Comparison of ENCODE assay signal across 10 cellular contexts in the genomic region with DNA sequence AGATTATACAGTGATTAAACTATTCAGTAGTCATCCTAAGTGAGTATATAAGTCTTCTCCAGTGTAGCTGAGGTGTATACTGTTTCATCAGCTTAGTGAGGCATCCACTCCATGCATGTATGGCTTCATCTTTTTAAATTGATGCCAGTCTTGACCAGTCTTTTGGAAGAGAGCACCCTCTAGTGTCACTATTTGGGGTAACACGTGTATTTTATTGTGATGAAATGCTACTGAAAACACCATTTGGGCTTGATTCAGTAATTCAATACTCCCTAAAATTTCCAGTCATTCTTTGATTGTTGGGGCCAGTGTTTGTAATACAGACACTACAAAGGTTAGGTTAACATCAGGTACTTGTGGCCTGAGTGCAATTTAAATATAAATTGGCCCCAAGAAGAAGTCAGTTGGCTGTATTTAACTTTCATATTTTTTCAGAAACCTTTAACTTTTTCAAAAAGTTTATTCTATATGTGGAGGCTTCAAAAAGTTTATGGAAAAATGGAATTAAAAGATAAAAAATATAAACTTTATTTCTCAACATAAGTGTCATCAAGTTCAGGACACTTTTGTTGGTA. TPM values are rescaled to one million over a fixed set of nuclear protein-coding genes. Genes with fewer than 3 reads are reported as not detected.
DNase-seq lines count a peak whose midpoint lies in the region; ATAC-seq and TF ChIP-seq lines count a peak whose summit lies in the region.
"Had no signal": no experiment of that assay in that cellular context is flagged by ENCODE, and none has a peak within 500 bp of the region (broad histone marks: within the 10 kb centered on the region; RNA-seq: fewer than 3 reads in every experiment).

No MANE protein-coding gene starts in this region.

- no peak for ATAC-seq in GM21825 (IDR thresholded peaks at IDR 0.05; ENCODE audit: unreplicated experiment)
- ATAC-seq in HG03571 (IDR thresholded peaks at IDR 0.05; ENCODE audit: unreplicated experiment) = no peak

- no peak overlapping the region for H3K4me3 ChIP-seq in HEK293 (ENCODE audit: low read depth, low read length)
- H3K4me3 ChIP-seq: skin epidermis had no signal

- no peak overlapping the region for H3K27ac Mint-ChIP-seq in immature natural killer cell
- H3K27ac Mint-ChIP-seq: T-helper 1 cell treated with Interleukin-12 subunit alpha and Interleukin-12 subunit beta and Interleukin-4 antibody, amounts not matched to agents 30 μg/mL and 1 μg/mL, for 36 hours had no signal

- CTCF ChIA-PET in HEK293 (lab: Yijun Ruan, JAX) = interaction anchor here (0.5 to 3.9 kb wide), 19 partner anchors 10 to 1663 kb away, joined by 3 to 21 read pairs (median 4); a partner anchor contains a TSS

- no peaks in the 10 kb centered on the region for H3K4me1 Mint-ChIP-seq in immature natural killer cell

- no peaks in the 10 kb centered on the region for H3K4me1 ChIP-seq in HEK293 (ENCODE audit: control insufficient read depth, insufficient read depth, low read length)

- H3K36me3 ChIP-seq in HEK293 (ENCODE audit: control insufficient read depth in 2 of 2, insufficient read depth in 1 of 2, low read length in 2 of 2) = no peaks in the 10 kb centered on the region; a peak in 1 of 3 replicates

- peaks cover 0 to 2% (median 0%) of the 10 kb centered on the region in 3 donors for H3K27me3 Mint-ChIP-seq in immature natural killer cell (ENCODE audit: low read depth in 3 of 3)

- H3K9me3 Mint-ChIP-seq in immature natural killer cell = peaks cover 0 to 10% (median 3%) of the 10 kb centered on the region in 6 donors
- H3K9me3 Mint-ChIP-seq: T-helper 1 cell treated with Interleukin-12 subunit alpha and Interleukin-12 subunit beta and Interleukin-4 antibody, amounts not matched to agents 30 μg/mL and 1 μg/mL, for 36 hours had no signal

- H3K9me3 ChIP-seq in HEK293 (ENCODE audit: control insufficient read depth, insufficient read depth, low read depth, low read length) = no peaks in the 10 kb centered on the region

- H3K36me3 Mint-ChIP-seq in immature natural killer cell = no peaks in the 10 kb centered on the region

- peak; percentile 37 for DNase-seq in DMS153 treated with DMSO at 0.1 percent for 48 hours (lab: John Stamatoyannopoulos, UW; ENCODE audit: unreplicated experiment)
- peak; percentile 73 for DNase-seq in NCI-H2107 treated with DMSO at 0.1 percent for 48 hours (lab: John Stamatoyannopoulos, UW; ENCODE audit: unreplicated experiment)
- peak; percentile 55 for DNase-seq in astrocyte of the hippocampus (ENCODE audit: low read depth, low spot score)
- DNase-seq in kidney tubule cell (ENCODE audit: low spot score) = peak; percentile 62
- DNase-seq in immature natural killer cell = no peak

- no peak overlapping the region for H3K4me3 Mint-ChIP-seq in immature natural killer cell
- H3K4me3 Mint-ChIP-seq: T-helper 1 cell treated with Interleukin-12 subunit alpha and Interleukin-12 subunit beta and Interleukin-4 antibody, amounts not matched to agents 30 μg/mL and 1 μg/mL, for 36 hours had no signal

- H3K27ac ChIP-seq in HEK293 (ENCODE audit: extremely low read depth, low read depth, low read length) = no peak overlapping the region
- H3K27ac ChIP-seq: skin epidermis had no signal

- peak; percentile 19; the same call in 1 of the 2 replicates for TF ChIP-seq CTCF in HEK293 (tag by site-specific recombination; IDR thresholded peaks at IDR 0.05)

- POLR2A ChIA-PET in HEK293 (lab: Yijun Ruan, JAX) = no interaction called here

TF ChIP-seq in HEK293, 187 proteins besides CTCF, POLR2A, EP300 and RAD21:
- TF ChIP-seq ZNF660 (tag by site-specific recombination; IDR thresholded peaks at IDR 0.05) = 0 out of 2 replicates have a peak, but pooled peaks have one; percentile 58
- TF ChIP-seq SP2 (tag by site-specific recombination; IDR thresholded peaks at IDR 0.05) = no peak
- TF ChIP-seq ZNF121 (tag by site-specific recombination; IDR thresholded peaks at IDR 0.05) = no peak
- TF ChIP-seq, protein P1, sequence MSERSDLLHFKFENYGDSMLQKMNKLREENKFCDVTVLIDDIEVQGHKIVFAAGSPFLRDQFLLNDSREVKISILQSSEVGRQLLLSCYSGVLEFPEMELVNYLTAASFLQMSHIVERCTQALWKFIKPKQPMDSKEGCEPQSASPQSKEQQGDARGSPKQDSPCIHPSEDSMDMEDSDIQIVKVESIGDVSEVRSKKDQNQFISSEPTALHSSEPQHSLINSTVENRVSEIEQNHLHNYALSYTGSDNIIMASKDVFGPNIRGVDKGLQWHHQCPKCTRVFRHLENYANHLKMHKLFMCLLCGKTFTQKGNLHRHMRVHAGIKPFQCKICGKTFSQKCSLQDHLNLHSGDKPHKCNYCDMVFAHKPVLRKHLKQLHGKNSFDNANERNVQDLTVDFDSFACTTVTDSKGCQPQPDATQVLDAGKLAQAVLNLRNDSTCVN (tag by site-specific recombination; optimal IDR thresholded peaks at IDR 0.05) = no peak
- TF ChIP-seq, protein P2, sequence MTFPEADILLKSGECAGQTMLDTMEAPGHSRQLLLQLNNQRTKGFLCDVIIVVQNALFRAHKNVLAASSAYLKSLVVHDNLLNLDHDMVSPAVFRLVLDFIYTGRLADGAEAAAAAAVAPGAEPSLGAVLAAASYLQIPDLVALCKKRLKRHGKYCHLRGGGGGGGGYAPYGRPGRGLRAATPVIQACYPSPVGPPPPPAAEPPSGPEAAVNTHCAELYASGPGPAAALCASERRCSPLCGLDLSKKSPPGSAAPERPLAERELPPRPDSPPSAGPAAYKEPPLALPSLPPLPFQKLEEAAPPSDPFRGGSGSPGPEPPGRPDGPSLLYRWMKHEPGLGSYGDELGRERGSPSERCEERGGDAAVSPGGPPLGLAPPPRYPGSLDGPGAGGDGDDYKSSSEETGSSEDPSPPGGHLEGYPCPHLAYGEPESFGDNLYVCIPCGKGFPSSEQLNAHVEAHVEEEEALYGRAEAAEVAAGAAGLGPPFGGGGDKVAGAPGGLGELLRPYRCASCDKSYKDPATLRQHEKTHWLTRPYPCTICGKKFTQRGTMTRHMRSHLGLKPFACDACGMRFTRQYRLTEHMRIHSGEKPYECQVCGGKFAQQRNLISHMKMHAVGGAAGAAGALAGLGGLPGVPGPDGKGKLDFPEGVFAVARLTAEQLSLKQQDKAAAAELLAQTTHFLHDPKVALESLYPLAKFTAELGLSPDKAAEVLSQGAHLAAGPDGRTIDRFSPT (tag by site-specific recombination; IDR thresholded peaks at IDR 0.05) = no peak
- TF ChIP-seq, protein P3, sequence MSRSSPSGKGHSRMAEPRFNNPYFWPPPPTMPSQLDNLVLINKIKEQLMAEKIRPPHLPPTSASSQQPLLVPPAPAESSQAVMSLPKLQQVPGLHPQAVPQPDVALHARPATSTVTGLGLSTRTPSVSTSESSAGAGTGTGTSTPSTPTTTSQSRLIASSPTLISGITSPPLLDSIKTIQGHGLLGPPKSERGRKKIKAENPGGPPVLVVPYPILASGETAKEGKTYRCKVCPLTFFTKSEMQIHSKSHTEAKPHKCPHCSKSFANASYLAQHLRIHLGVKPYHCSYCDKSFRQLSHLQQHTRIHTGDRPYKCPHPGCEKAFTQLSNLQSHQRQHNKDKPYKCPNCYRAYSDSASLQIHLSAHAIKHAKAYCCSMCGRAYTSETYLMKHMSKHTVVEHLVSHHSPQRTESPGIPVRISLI (tag by site-specific recombination; IDR thresholded peaks at IDR 0.05) = no peak
- no peak for TF ChIP-seq ZBTB8A (tag by site-specific recombination; IDR thresholded peaks at IDR 0.05)
- no peak for TF ChIP-seq HOXA7 (CRISPR knock-in tag; IDR thresholded peaks at IDR 0.05; ENCODE audit: borderline replicate concordance)
- TF ChIP-seq ZNF654 (tag by site-specific recombination; IDR thresholded peaks at IDR 0.05; ENCODE audit: low read depth) = peak; percentile 77

RNA-seq across cellular contexts. Expression of a gene that starts 35.3 kb away (rescaled TPM):
- polyA plus RNA-seq in immature natural killer cell = not detected

Comparison
In these comparisons a context has a peak if more than half of its experiments do, and no peak if none do; other contexts are left out.
1. DNase-seq: peak in DMS153 treated with DMSO at 0.1 percent for 48 hours (single experiment), NCI-H2107 treated with DMSO at 0.1 percent for 48 hours (single experiment), astrocyte of the hippocampus (single experiment) and kidney tubule cell (single experiment); none in immature natural killer cell (0 of 3).